In the genomic region with DNA sequence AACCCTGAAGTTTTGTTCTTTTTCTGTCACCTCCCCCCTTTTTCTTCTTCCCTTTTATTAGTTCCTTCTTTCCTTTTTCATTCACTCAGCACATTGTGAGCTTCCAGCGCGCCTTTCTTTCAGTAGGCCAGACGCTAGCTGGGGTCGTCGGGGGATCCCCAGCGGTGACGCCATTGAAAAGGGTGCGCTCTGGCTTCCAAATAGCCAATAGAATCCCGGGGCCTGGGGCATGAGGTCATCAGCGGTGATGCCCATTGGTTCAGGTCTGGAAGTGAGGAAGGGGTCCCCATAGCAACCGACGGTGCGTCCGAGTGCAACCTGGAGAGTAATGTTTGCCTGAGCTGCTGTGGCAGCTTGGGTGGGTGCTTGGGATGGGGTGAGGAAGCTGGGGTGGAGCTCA, we compare ENCODE assay signal across 9 cellular contexts. TPM values are rescaled to one million over a fixed set of nuclear protein-coding genes. Genes with fewer than 3 reads are reported as not detected.
DNase-seq lines count a peak whose midpoint lies in the region; ATAC-seq and TF ChIP-seq lines count a peak whose summit lies in the region.
"Had no signal": no experiment of that assay in that cellular context is flagged by ENCODE, and none has a peak within 500 bp of the region (broad histone marks: within the 10 kb centered on the region; RNA-seq: fewer than 3 reads in every experiment).

No MANE protein-coding gene starts in this region.

- no peaks in the 10 kb centered on the region for H3K36me3 Mint-ChIP-seq in type B pancreatic cell

- peak; percentile 39 for DNase-seq in Right ventricle myocardium inferior (ENCODE audit: missing footprints)
- DNase-seq in right atrium auricular region (ENCODE audit: low spot score): no peak
- peak; percentile 59 for DNase-seq in WERI-Rb-1
- DNase-seq in lower lobe of right lung: no peak
- DNase-seq in type B pancreatic cell (ENCODE audit: extremely low spot score, unreplicated experiment): no peak
- DNase-seq in GM13977 (ENCODE audit: low spot score): no peak
- DNase-seq in NCI-H128 (lab: John Stamatoyannopoulos, UW; ENCODE audit: unreplicated experiment): no peak

- intact Hi-C loops in Right ventricle myocardium inferior (cut with DNase I): no loop called here
- intact Hi-C loops in lower lobe of right lung (cut with DNase I): no loop called here

- H3K36me3 ChIP-seq in right atrium auricular region: no peaks in the 10 kb centered on the region
- peaks cover 6% of the 10 kb centered on the region; the same call in 1 of the 2 replicates for H3K36me3 ChIP-seq in WERI-Rb-1
- H3K36me3 ChIP-seq in lower lobe of right lung: peaks cover 7% of the 10 kb centered on the region

- no peaks in the 10 kb centered on the region for H3K9me3 Mint-ChIP-seq in type B pancreatic cell

- H3K27me3 ChIP-seq in right atrium auricular region: no peaks in the 10 kb centered on the region
- H3K27me3 ChIP-seq in WERI-Rb-1 (ENCODE audit: insufficient read depth, low read depth, severe bottlenecking): no peaks in the 10 kb centered on the region
- H3K27me3 ChIP-seq in lower lobe of right lung (ENCODE audit: low read depth): no peaks in the 10 kb centered on the region

- no peaks in the 10 kb centered on the region for H3K9me3 ChIP-seq in right atrium auricular region
- H3K9me3 ChIP-seq in WERI-Rb-1 (ENCODE audit: severe bottlenecking): no peaks in the 10 kb centered on the region
- H3K9me3 ChIP-seq in lower lobe of right lung: no peaks in the 10 kb centered on the region

- H3K4me1 ChIP-seq in right atrium auricular region: peaks cover 0 to 17% of the 10 kb centered on the region in 2 donors
- peaks cover 20% of the 10 kb centered on the region for H3K4me1 ChIP-seq in lower lobe of right lung

- H3K4me3 ChIP-seq in right atrium auricular region: no peak overlapping the region
- H3K4me3 ChIP-seq in WERI-Rb-1 (ENCODE audit: low read depth, low read length): no peak overlapping the region
- H3K4me3 ChIP-seq in lower lobe of right lung: peak overlapping the region; percentile 55

- TF ChIP-seq CTCF in right atrium auricular region (IDR thresholded peaks at IDR 0.05) (no peak), WERI-Rb-1 (IDR thresholded peaks at IDR 0.05; ENCODE audit: low read depth, low read length) (no peak), lower lobe of right lung (IDR thresholded peaks at IDR 0.05) (no peak), type B pancreatic cell (conservative IDR thresholded peaks at IDR 0.05) (no peak), GM13977 (IDR thresholded peaks at IDR 0.05; ENCODE audit: extremely low read depth, insufficient read depth, missing control alignments) (no peak)

- peaks cover 33% of the 10 kb centered on the region for H3K27me3 Mint-ChIP-seq in type B pancreatic cell

- in situ Hi-C loops in GM13977 (cut with MboI; ENCODE audit: low pct_unique_long_range_greater_than_20kb, low sequenced_read_pairs, unreplicated experiment): loop anchor here (25.0 kb wide), 1 partner anchor 409 kb away; no protein-coding TSS in a partner anchor

- H3K27ac ChIP-seq in right atrium auricular region (peak overlapping the region in 1 of 2 donors; percentile 81), WERI-Rb-1 (no peak overlapping the region), lower lobe of right lung (no peak overlapping the region)

- H3K4me3 Mint-ChIP-seq in type B pancreatic cell: peak overlapping the region; percentile 81

- peak overlapping the region; percentile 62 for H3K27ac Mint-ChIP-seq in type B pancreatic cell

- peaks cover 9% of the 10 kb centered on the region for H3K4me1 Mint-ChIP-seq in type B pancreatic cell (ENCODE audit: unreplicated experiment)

- no peak for ATAC-seq in Right ventricle myocardium inferior
- no peak for ATAC-seq in lower lobe of right lung
- ATAC-seq in HG03571 (IDR thresholded peaks at IDR 0.05; ENCODE audit: unreplicated experiment): no peak

RNA-seq across cellular contexts. Expression of gene EFNA3, which starts 6.9 kb away (rescaled TPM):
- total RNA-seq in Right ventricle myocardium inferior (1.1 TPM), right atrium auricular region (1 to 10 TPM in 1 of 2 donors, not detected in 1; 3.2 TPM), lower lobe of right lung (1.0 TPM), type B pancreatic cell (ENCODE audit: low replicate concordance) (3.4 and 4.7 TPM in 2 replicates)

RNA-seq across cellular contexts. Expression of gene EFNA4, which starts 8.2 kb away (rescaled TPM):
- 2.1 TPM for total RNA-seq in Right ventricle myocardium inferior
- 1 to 10 TPM; 2.2 to 3.5 TPM for total RNA-seq in right atrium auricular region
- 7.4 TPM for total RNA-seq in lower lobe of right lung
- 21.2 and 22.1 TPM in 2 replicates for total RNA-seq in type B pancreatic cell (ENCODE audit: low replicate concordance)

RNA-seq across cellular contexts. Expression of gene ADAM15, which starts 20.6 kb away (rescaled TPM):
- total RNA-seq in Right ventricle myocardium inferior (101 TPM), right atrium auricular region (10 to 100 TPM; 64.6 to 96.7 TPM), lower lobe of right lung (121 TPM), type B pancreatic cell (ENCODE audit: low replicate concordance) (61.9 and 69.0 TPM in 2 replicates)

RNA-seq across cellular contexts. Expression of gene DCST1, which starts 38.1 kb away (rescaled TPM):
- not detected for total RNA-seq in Right ventricle myocardium inferior
- not detected for total RNA-seq in right atrium auricular region
- not detected for total RNA-seq in lower lobe of right lung
- total RNA-seq in type B pancreatic cell (ENCODE audit: low replicate concordance): not detected in 2 replicates

RNA-seq across cellular contexts. Expression of gene DCST2, which starts 38.1 kb away (rescaled TPM):
- 0.35 TPM for total RNA-seq in Right ventricle myocardium inferior
- not detected for total RNA-seq in right atrium auricular region
- 1.4 TPM for total RNA-seq in lower lobe of right lung
- total RNA-seq in type B pancreatic cell (ENCODE audit: low replicate concordance): 1.6 and 2.4 TPM in 2 replicates
- total RNA-seq: temporal lobe had no signal

Comparison
In these comparisons a context has a peak if more than half of its experiments do, and no peak if none do; other contexts are left out.
1. DNase-seq: peak in Right ventricle myocardium inferior (single experiment) and WERI-Rb-1 (single experiment); none in right atrium auricular region (single experiment), lower lobe of right lung (single experiment), type B pancreatic cell (single experiment), GM13977 (single experiment) and NCI-H128 (single experiment).